Comparison of ENCODE assay signal across 33 cellular contexts in the genomic region with DNA sequence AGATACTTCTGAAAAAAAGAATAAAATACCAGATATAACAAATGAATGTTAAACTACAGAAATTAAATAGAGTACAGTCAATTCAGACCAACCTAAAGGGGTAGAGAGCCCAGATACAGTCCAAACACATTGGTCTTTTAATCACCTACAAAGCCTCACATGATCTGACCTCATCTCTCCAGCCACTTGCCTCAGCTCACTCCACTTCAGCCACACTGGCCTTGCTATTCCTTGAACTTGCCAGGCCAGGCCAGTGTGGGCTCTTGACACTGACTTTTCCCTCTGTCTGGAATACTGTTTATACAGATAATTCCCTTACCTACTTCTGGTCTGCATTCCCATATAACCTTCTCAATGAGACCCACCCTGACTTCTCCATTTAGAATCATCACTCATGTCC. TPM values are rescaled to one million over a fixed set of nuclear protein-coding genes. Genes with fewer than 3 reads are reported as not detected.
"Had no signal": no experiment of that assay in that cellular context is flagged by ENCODE, and none has a peak within 500 bp of the region (broad histone marks: within the 10 kb centered on the region; RNA-seq: fewer than 3 reads in every experiment).

No MANE protein-coding gene starts in this region.

- H3K36me3 Mint-ChIP-seq: activated naive CD4-positive, alpha-beta T cell treated with anti-CD3 and anti-CD28 coated beads, Interleukin-2, amount 50 U/mL, for 24 hours; activated naive CD8-positive, alpha-beta T cell treated with anti-CD3 and anti-CD28 coated beads for 36 hours had no signal

- H3K27ac Mint-ChIP-seq: activated CD4-positive, alpha-beta T cell treated with anti-CD3 and anti-CD28 coated beads for 36 hours; activated CD4-positive, alpha-beta T cell treated with anti-CD3 and anti-CD28 coated beads, Interleukin-2, amount 10 ng/mL, durations not matched to agents 7 days and 5 days; activated naive CD4-positive, alpha-beta T cell treated with anti-CD3 and anti-CD28 coated beads for 36 hours; activated naive CD4-positive, alpha-beta T cell treated with anti-CD3 and anti-CD28 coated beads, Interleukin-2, amount 50 U/mL, for 24 hours; activated naive CD8-positive, alpha-beta T cell treated with anti-CD3 and anti-CD28 coated beads for 36 hours; activated naive CD8-positive, alpha-beta T cell treated with anti-CD3 and anti-CD28 coated beads, Interleukin-2, amount 50 U/mL, for 24 hours; activated T-helper 1 cell treated with anti-CD3 and anti-CD28 coated beads, Interleukin-12 subunit alpha, Interleukin-12 subunit beta, Interleukin-2, Interleukin-4 antibody, amounts not matched to agents 30 ng/mL and 10 ng/mL and 1 ng/mL, durations not matched to agents 14 hours and 24 hours and 36 hours; activated T-helper 2 cell treated with anti-CD3 and anti-CD28 coated beads, Interferon-gamma antibody, Interleukin-2, Interleukin-4, amounts not matched to agents 10 μg/mL and 5 μg/mL and 100 μg/mL, durations not matched to agents 14 hours and 24 hours and 36 hours had no signal

- H3K4me3 ChIP-seq: adrenal gland, body of pancreas, gastrocnemius medialis, heart left ventricle had no signal

- H3K36me3 ChIP-seq: adrenal gland, gastrocnemius medialis, heart left ventricle had no signal

- H3K4me1 ChIP-seq: adrenal gland, body of pancreas, foreskin keratinocyte, gastrocnemius medialis had no signal

- H3K4me1 Mint-ChIP-seq: activated CD4-positive, alpha-beta T cell treated with anti-CD3 and anti-CD28 coated beads for 36 hours; activated naive CD4-positive, alpha-beta T cell treated with anti-CD3 and anti-CD28 coated beads, Interleukin-2, amount 50 U/mL, for 24 hours; activated naive CD8-positive, alpha-beta T cell treated with anti-CD3 and anti-CD28 coated beads for 36 hours had no signal

- ATAC-seq: activated CD4-positive, alpha-beta T cell treated with anti-CD3 and anti-CD28 coated beads for 36 hours; activated naive CD8-positive, alpha-beta T cell treated with anti-CD3 and anti-CD28 coated beads, Interleukin-2, amount 50 U/mL, for 24 hours; body of pancreas; esophagus mucosa; gastrocnemius medialis; heart left ventricle had no signal

- H3K27me3 ChIP-seq: body of pancreas had no signal

- H3K9me3 ChIP-seq: adrenal gland, body of pancreas, gastrocnemius medialis, heart left ventricle had no signal

- H3K27ac ChIP-seq: body of pancreas, foreskin keratinocyte, gastrocnemius medialis, heart left ventricle had no signal

- DNase-seq: activated CD4-positive, alpha-beta T cell treated with anti-CD3 and anti-CD28 coated beads for 36 hours; activated CD4-positive, alpha-beta T cell treated with anti-CD3 and anti-CD28 coated beads, Interleukin-2, amount 10 ng/mL, durations not matched to agents 7 days and 5 days; activated CD4-positive, alpha-beta T cell treated with anti-CD3 and anti-CD28 coated beads, Interleukin-2, amount 50 U/mL, for 48 hours; activated CD4-positive, CD25-positive, alpha-beta regulatory T cell; activated CD4-positive, CD25-positive, alpha-beta regulatory T cell treated with anti-CD3 and anti-CD28 coated beads, Interleukin-2, amount 50 U/mL, for 72 hours; activated effector memory CD4-positive, alpha-beta T cell treated with anti-CD3 and anti-CD28 coated beads, Interleukin-2, amount 50 U/mL, for 16 hours; activated naive CD4-positive, alpha-beta T cell treated with anti-CD3 and anti-CD28 coated beads for 36 hours; activated naive CD8-positive, alpha-beta T cell treated with anti-CD3 and anti-CD28 coated beads for 36 hours; activated naive CD8-positive, alpha-beta T cell treated with anti-CD3 and anti-CD28 coated beads, Interleukin-2, amount 50 U/mL, for 24 hours; activated T-cell treated with anti-CD3 and anti-CD28 coated beads, Interleukin-2, amount 50 U/mL, for 1 hour; activated T-cell treated with anti-CD3 and anti-CD28 coated beads, Interleukin-2, amount 50 U/mL, for 48 hours; adrenal gland; amygdala; aorta; body of pancreas; caudate nucleus; cortex of kidney; effector CD8-positive, alpha-beta T cell; gastrocnemius medialis; glutamatergic neuron; heart left ventricle; hypothalamus; T-helper 2 cell had no signal

- H3K4me3 Mint-ChIP-seq: activated CD4-positive, alpha-beta T cell treated with anti-CD3 and anti-CD28 coated beads for 36 hours; activated CD4-positive, alpha-beta T cell treated with anti-CD3 and anti-CD28 coated beads, Interleukin-2, amount 10 ng/mL, durations not matched to agents 7 days and 5 days; activated naive CD4-positive, alpha-beta T cell treated with anti-CD3 and anti-CD28 coated beads for 36 hours; activated naive CD4-positive, alpha-beta T cell treated with anti-CD3 and anti-CD28 coated beads, Interleukin-2, amount 50 U/mL, for 24 hours; activated naive CD8-positive, alpha-beta T cell treated with anti-CD3 and anti-CD28 coated beads for 36 hours; activated naive CD8-positive, alpha-beta T cell treated with anti-CD3 and anti-CD28 coated beads, Interleukin-2, amount 50 U/mL, for 24 hours; activated T-helper 1 cell treated with anti-CD3 and anti-CD28 coated beads, Interleukin-12 subunit alpha, Interleukin-12 subunit beta, Interleukin-2, Interleukin-4 antibody, amounts not matched to agents 30 ng/mL and 10 ng/mL and 1 ng/mL, durations not matched to agents 14 hours and 24 hours and 36 hours had no signal

- H3K9me3 Mint-ChIP-seq: activated CD4-positive, alpha-beta T cell treated with anti-CD3 and anti-CD28 coated beads, Interleukin-2, amount 10 ng/mL, durations not matched to agents 7 days and 5 days; activated naive CD4-positive, alpha-beta T cell treated with anti-CD3 and anti-CD28 coated beads for 36 hours; activated naive CD4-positive, alpha-beta T cell treated with anti-CD3 and anti-CD28 coated beads, Interleukin-2, amount 50 U/mL, for 24 hours; activated naive CD8-positive, alpha-beta T cell treated with anti-CD3 and anti-CD28 coated beads for 36 hours; activated naive CD8-positive, alpha-beta T cell treated with anti-CD3 and anti-CD28 coated beads, Interleukin-2, amount 50 U/mL, for 24 hours; activated T-helper 1 cell treated with anti-CD3 and anti-CD28 coated beads, Interleukin-12 subunit alpha, Interleukin-12 subunit beta, Interleukin-2, Interleukin-4 antibody, amounts not matched to agents 30 ng/mL and 10 ng/mL and 1 ng/mL, durations not matched to agents 14 hours and 24 hours and 36 hours; activated T-helper 2 cell treated with anti-CD3 and anti-CD28 coated beads, Interferon-gamma antibody, Interleukin-2, Interleukin-4, amounts not matched to agents 10 μg/mL and 5 μg/mL and 100 μg/mL, durations not matched to agents 14 hours and 24 hours and 36 hours had no signal

RNA-seq across cellular contexts. Expression of a gene that starts 30.4 kb away (rescaled TPM):
- total RNA-seq: aorta, chondrocyte, dermis microvascular lymphatic vessel endothelial cell, endothelial cell of umbilical vein, esophagus mucosa, foreskin keratinocyte had no signal
- polyA plus RNA-seq: aorta, endothelial cell of umbilical vein, foreskin keratinocyte had no signal

RNA-seq across cellular contexts. Expression of a gene that starts 49.5 kb away (rescaled TPM):
- total RNA-seq: activated CD4-positive, alpha-beta T cell treated with anti-CD3 and anti-CD28 coated beads, Interleukin-2, amount 10 ng/mL, durations not matched to agents 7 days and 5 days; chondrocyte; T-helper 1 cell treated with Interleukin-12 subunit alpha and Interleukin-12 subunit beta and Interleukin-4 antibody, amounts not matched to agents 30 ng/mL and 1 ng/mL, for 36 hours had no signal

RNA-seq across cellular contexts. Expression of a gene that starts 49.8 kb away (rescaled TPM):
- total RNA-seq: activated CD4-positive, alpha-beta T cell treated with anti-CD3 and anti-CD28 coated beads, Interleukin-2, amount 10 ng/mL, durations not matched to agents 7 days and 5 days; activated naive CD4-positive, alpha-beta T cell treated with anti-CD3 and anti-CD28 coated beads for 36 hours; dermis microvascular lymphatic vessel endothelial cell; endothelial cell of umbilical vein; epithelial cell of proximal tubule; esophagus mucosa; foreskin keratinocyte had no signal
- polyA plus RNA-seq: endothelial cell of umbilical vein, foreskin keratinocyte had no signal
